In genomic region chr5:91281409-91281808, GRCh38 we compare ENCODE assay signal across 8 cellular contexts.
DNase-seq lines count a peak whose midpoint lies in the region; TF ChIP-seq lines count a peak whose summit lies in the region.

No MANE protein-coding gene starts in this region.

- DNase-seq in DMS79 treated with DMSO at 0.1 percent for 48 hours (lab: John Stamatoyannopoulos, UW) = peak; percentile 55
- peak; percentile 80 for DNase-seq in NCI-H748 (lab: John Stamatoyannopoulos, UW; ENCODE audit: unreplicated experiment)
- DNase-seq in epithelial cell of proximal tubule (ENCODE audit: low read depth) = peak; percentile 91
- peak; percentile 28 for DNase-seq in pons (ENCODE audit: low spot score)
- DNase-seq in SKM-1 (lab: John Stamatoyannopoulos, UW; ENCODE audit: unreplicated experiment) = no peak
- no peak for DNase-seq in effector CD4-positive, alpha-beta T cell
- DNase-seq in NK-92 treated with Interleukin-12 subunit alpha and Interleukin-12 subunit beta, amount 100 ng/mL, for 24 hours (lab: John Stamatoyannopoulos, UW) = no peak
- DNase-seq in HuH-7.5 (ENCODE audit: low spot score) = no peak

- no peak overlapping the region for H3K4me3 ChIP-seq in epithelial cell of proximal tubule (ENCODE audit: low read depth, low read length)

- no peak for TF ChIP-seq CTCF in epithelial cell of proximal tubule (conservative IDR thresholded peaks at IDR 0.05; ENCODE audit: low read depth, low read length)

Comparison
In these comparisons a context has a peak if more than half of its experiments do, and no peak if none do; other contexts are left out.
1. DNase-seq: peak in DMS79 treated with DMSO at 0.1 percent for 48 hours (single experiment), NCI-H748 (single experiment), epithelial cell of proximal tubule (single experiment) and pons (single experiment); none in SKM-1 (single experiment), effector CD4-positive, alpha-beta T cell (single experiment), NK-92 treated with Interleukin-12 subunit alpha and Interleukin-12 subunit beta, amount 100 ng/mL, for 24 hours (single experiment) and HuH-7.5 (single experiment).